30 cellular contexts compared by ENCODE assay signal in genomic region chr6:19789100-19789805, GRCh38. TPM values are rescaled to one million over a fixed set of nuclear protein-coding genes. Genes with fewer than 3 reads are reported as not detected.
A peak's percentile ranks its signal among the peaks of the same experiment; 100 is the strongest.
DNase-seq lines count a peak whose midpoint lies in the region; ATAC-seq, FAIRE-seq and TF ChIP-seq lines count a peak whose summit lies in the region.
"Had no signal": no experiment of that assay in that cellular context is flagged by ENCODE, and none has a peak within 500 bp of the region (broad histone marks: within the 10 kb centered on the region; RNA-seq: fewer than 3 reads in every experiment).

No MANE protein-coding gene starts in this region.

- no peaks in the 10 kb centered on the region for H3K79me1 ChIP-seq in neuronal stem cell (ENCODE audit: low read depth, low read length)

- H3K4me3 ChIP-seq in A549: no peak overlapping the region
- H3K4me3 ChIP-seq in PC-3 (ENCODE audit: low read length): no peak overlapping the region
- no peak overlapping the region for H3K4me3 ChIP-seq in neuronal stem cell (ENCODE audit: low read length in 2 of 2)
- H3K4me3 ChIP-seq: BLaER1 treated with 17β-estradiol and CSF1 and Interleukin-3, amounts not matched to agents 10 nM and 100 nM; HAP-1; prostate gland had no signal

- no peak for DNase-seq in A549 (ENCODE audit: low read depth in 1 of 2, low spot score in 1 of 2)
- DNase-seq in KBM-7: peak; percentile 18
- DNase-seq in WTC11 (ENCODE audit: low spot score): no peak
- no peak for DNase-seq in mesothelial cell of epicardium (ENCODE audit: low spot score in 2 of 2, unreplicated experiment in 2 of 2)
- no peak for DNase-seq in PC-3
- DNase-seq in AG08395 (ENCODE audit: low spot score): no peak
- DNase-seq in neuronal stem cell (ENCODE audit: low spot score): no peak
- DNase-seq in SIG-M5 treated with dmso at 0.1 percent for 504 hours (lab: John Stamatoyannopoulos, UW; ENCODE audit: unreplicated experiment): no peak
- DNase-seq: activated CD4-positive, alpha-beta T cell treated with anti-CD3 and anti-CD28 coated beads for 36 hours; activated CD8-positive, alpha-beta T cell treated with anti-CD3 and anti-CD28 coated beads, Interleukin-2, amount 10 ng/mL, durations not matched to agents 7 days and 5 days; anterior cingulate cortex; caudate nucleus; dermis blood vessel endothelial cell; hippocampal formation; left colon; mesenchymal stem cell; NCI-H1092 treated with DMSO at 0.1 percent for 48 hours; NCI-H187; NCI-H2171 treated with DMSO at 0.1 percent for 48 hours; NCI-H524 treated with DMSO at 0.1 percent for 48 hours; T-helper 2 cell had no signal

- H3K27ac Mint-ChIP-seq in WTC11 (no peak overlapping the region), mesothelial cell of epicardium (peak overlapping the region; percentile 53)
- H3K27ac Mint-ChIP-seq: activated CD4-positive, alpha-beta T cell treated with anti-CD3 and anti-CD28 coated beads for 36 hours; activated CD8-positive, alpha-beta T cell treated with anti-CD3 and anti-CD28 coated beads, Interleukin-2, amount 10 ng/mL, durations not matched to agents 7 days and 5 days; activated naive CD4-positive, alpha-beta T cell treated with anti-CD3 and anti-CD28 coated beads, Interleukin-2, amount 50 U/mL, for 72 hours; activated T-helper 2 cell treated with anti-CD3 and anti-CD28 coated beads, Interferon-gamma antibody, Interleukin-2, Interleukin-4, amounts not matched to agents 10 μg/mL and 5 μg/mL and 100 μg/mL, durations not matched to agents 14 hours and 24 hours and 36 hours; stimulated activated naive CD8-positive, alpha-beta T cell treated with anti-CD3 and anti-CD28 coated beads, Interleukin-15, Interleukin-2, amounts not matched to agents 100 ng/mL and 50 ng/mL, for 24 hours had no signal

- H3K79me2 ChIP-seq in PC-3 (ENCODE audit: low read length): no peaks in the 10 kb centered on the region

- FAIRE-seq in A549 (lab: Jason Lieb, UNC): no peak
- FAIRE-seq: G401.6, HTR-8/SVneo had no signal

- H3K27me3 ChIP-seq in PC-3 (ENCODE audit: low read length) (no peaks in the 10 kb centered on the region), neuronal stem cell (ENCODE audit: control insufficient read depth in 3 of 3, insufficient read depth in 3 of 3, low read depth in 1 of 3, low read length in 3 of 3) (no peaks in the 10 kb centered on the region)
- H3K27me3 ChIP-seq: BLaER1 treated with 17β-estradiol and CSF1 and Interleukin-3, amounts not matched to agents 10 nM and 100 nM had no signal

- no peak overlapping the region for H4K8ac ChIP-seq in neuronal stem cell (ENCODE audit: low read depth, low read length)

- H3K27ac ChIP-seq in A549 (no peak overlapping the region), PC-3 (ENCODE audit: low read length) (no peak overlapping the region), neuronal stem cell (replicated peaks; ENCODE audit: low read length) (no peak overlapping the region)
- H3K27ac ChIP-seq: BLaER1 treated with 17β-estradiol and CSF1 and Interleukin-3, amounts not matched to agents 10 nM and 100 nM; prostate gland had no signal

- peaks cover 11% of the 10 kb centered on the region; the same call in 1 of the 2 replicates for H3K4me1 Mint-ChIP-seq in WTC11
- H3K4me1 Mint-ChIP-seq in mesothelial cell of epicardium: peaks cover 19% of the 10 kb centered on the region
- H3K4me1 Mint-ChIP-seq: activated CD4-positive, alpha-beta T cell treated with anti-CD3 and anti-CD28 coated beads for 36 hours had no signal

- no peak overlapping the region for H3K14ac ChIP-seq in neuronal stem cell (ENCODE audit: low read length)

- H3F3A ChIP-seq in PC-3 (ENCODE audit: low read length, unreplicated experiment): no peaks in the 10 kb centered on the region

- no TSS peak for BruUV-seq in PC-3 (replicated peaks; lab: Mats Ljungman, UMichigan)

- H3K4me3 Mint-ChIP-seq in WTC11: no peak overlapping the region
- no peak overlapping the region for H3K4me3 Mint-ChIP-seq in mesothelial cell of epicardium
- H3K4me3 Mint-ChIP-seq: activated CD4-positive, alpha-beta T cell treated with anti-CD3 and anti-CD28 coated beads for 36 hours; activated CD8-positive, alpha-beta T cell treated with anti-CD3 and anti-CD28 coated beads, Interleukin-2, amount 10 ng/mL, durations not matched to agents 7 days and 5 days; stimulated activated naive CD8-positive, alpha-beta T cell treated with anti-CD3 and anti-CD28 coated beads, Interleukin-15, Interleukin-2, amounts not matched to agents 100 ng/mL and 50 ng/mL, for 24 hours had no signal

- H3K9me3 ChIP-seq in A549 (no peaks in the 10 kb centered on the region), PC-3 (ENCODE audit: low read length) (no peaks in the 10 kb centered on the region), neuronal stem cell (replicated peaks in 1 of 2; ENCODE audit: control insufficient read depth in 2 of 2, insufficient read depth in 1 of 2, low read depth in 1 of 2, low read length in 2 of 2) (no peaks in the 10 kb centered on the region)
- H3K9me3 ChIP-seq: BLaER1 treated with 17β-estradiol and CSF1 and Interleukin-3, amounts not matched to agents 10 nM and 100 nM; HAP-1; prostate gland had no signal

- H2BK15ac ChIP-seq in neuronal stem cell (ENCODE audit: low read length): no peak overlapping the region

- H4K20me1 ChIP-seq in PC-3 (ENCODE audit: low read length): no peaks in the 10 kb centered on the region
- H4K20me1 ChIP-seq: BLaER1 treated with 17β-estradiol and CSF1 and Interleukin-3, amounts not matched to agents 10 nM and 100 nM had no signal

- H3K4ac ChIP-seq in neuronal stem cell (ENCODE audit: low read length): no peak overlapping the region

- no peak for TF ChIP-seq POLR2A in A549 (IDR thresholded peaks at IDR 0.05; ENCODE audit: low read length)

- H3K36me3 Mint-ChIP-seq in WTC11: no peaks in the 10 kb centered on the region
- no peaks in the 10 kb centered on the region for H3K36me3 Mint-ChIP-seq in mesothelial cell of epicardium
- H3K36me3 Mint-ChIP-seq: activated naive CD4-positive, alpha-beta T cell treated with anti-CD3 and anti-CD28 coated beads, Interleukin-2, amount 50 U/mL, for 72 hours had no signal

- no peak overlapping the region for H2BK5ac ChIP-seq in neuronal stem cell (ENCODE audit: low read length)

- POLR2A ChIA-PET in A549 (lab: Yijun Ruan, JAX) (no interaction called here), WTC11 (lab: Charles Lee) (no interaction called here), PC-3 (lab: Charles Lee; ENCODE audit: unreplicated experiment) (no interaction called here)

- H3K4me2 ChIP-seq in A549: peak overlapping the region; percentile 46
- H3K4me2 ChIP-seq in PC-3 (ENCODE audit: low read length): no peak overlapping the region
- no peak overlapping the region for H3K4me2 ChIP-seq in neuronal stem cell (ENCODE audit: insufficient read depth, low read length, poor library complexity, severe bottlenecking)

- H4K91ac ChIP-seq in neuronal stem cell (ENCODE audit: low read depth, low read length, poor library complexity): no peak overlapping the region

- H2BK12ac ChIP-seq in neuronal stem cell (ENCODE audit: low read length): no peak overlapping the region

- WGBS in A549 (ENCODE audit: missing lambda C conversion rate): 62% methylated on average over 6 of the region's 6 CpGs
- WGBS in neuronal stem cell (ENCODE audit: extremely low coverage in 2 of 2, insufficient read length in 2 of 2, insufficient replicate concordance in 1 of 2), 2 donors: no CpG with 5 or more reads among the region's 6 CpGs

- in situ Hi-C loops in KBM-7 (cut with MboI; ENCODE audit: low pct_unique_long_range_greater_than_20kb, low sequenced_read_pairs): no loop called here

- intact Hi-C loops in PC-3 (cut with micrococcal nuclease): no loop called here

- H2AFZ ChIP-seq in PC-3 (ENCODE audit: low read length) (no peak overlapping the region), neuronal stem cell (ENCODE audit: low read length) (no peak overlapping the region)

- no peak for ATAC-seq in A549
- ATAC-seq in WTC11: peak; percentile 44; the same call in 1 of the 2 replicates
- ATAC-seq in PC-3: no peak
- ATAC-seq: activated CD4-positive, alpha-beta T cell treated with anti-CD3 and anti-CD28 coated beads for 36 hours; activated CD8-positive, alpha-beta T cell treated with anti-CD3 and anti-CD28 coated beads, Interleukin-2, amount 10 ng/mL, durations not matched to agents 7 days and 5 days; activated naive CD4-positive, alpha-beta T cell treated with anti-CD3 and anti-CD28 coated beads, Interleukin-2, amount 50 U/mL, for 72 hours; left colon had no signal

- CTCF ChIA-PET in A549 (lab: Yijun Ruan, JAX): interaction anchor here (0.6 kb wide), 1 partner anchor 267 kb away, joined by 3 read pairs; no protein-coding TSS in a partner anchor
- CTCF ChIA-PET in WTC11 (lab: Charles Lee): interaction anchor here (2.1 kb wide), 1 partner anchor 8 kb away, joined by 9 read pairs; no protein-coding TSS in a partner anchor
- CTCF ChIA-PET in PC-3 (lab: Charles Lee): no interaction called here

- no peak for TF ChIP-seq EP300 in A549 (IDR thresholded peaks at IDR 0.05)

- TF ChIP-seq CTCF in A549 (IDR thresholded peaks at IDR 0.05) (no peak), WTC11 (IDR thresholded peaks at IDR 0.05) (no peak), mesothelial cell of epicardium (IDR thresholded peaks at IDR 0.05; ENCODE audit: unreplicated experiment) (no peak), PC-3 (conservative IDR thresholded peaks at IDR 0.05; ENCODE audit: low read depth, low read length) (no peak)

- no peak overlapping the region for H3K18ac ChIP-seq in neuronal stem cell (ENCODE audit: low read length)

- H3K9me2 ChIP-seq in PC-3 (replicated peaks; ENCODE audit: low read length): no peaks in the 10 kb centered on the region

- no peak overlapping the region for H2BK120ac ChIP-seq in neuronal stem cell (ENCODE audit: low read depth, low read length)

- H3K27me3 Mint-ChIP-seq in WTC11 (ENCODE audit: low read depth): no peaks in the 10 kb centered on the region
- no peaks in the 10 kb centered on the region for H3K27me3 Mint-ChIP-seq in mesothelial cell of epicardium (ENCODE audit: low read depth)
- H3K27me3 Mint-ChIP-seq: stimulated activated naive CD8-positive, alpha-beta T cell treated with anti-CD3 and anti-CD28 coated beads, Interleukin-15, Interleukin-2, amounts not matched to agents 100 ng/mL and 50 ng/mL, for 24 hours had no signal

- no peak overlapping the region for H3K9ac ChIP-seq in PC-3 (ENCODE audit: low read length)
- no peak overlapping the region for H3K9ac ChIP-seq in neuronal stem cell (ENCODE audit: low read depth, low read length, poor library complexity)
- H3K9ac ChIP-seq: BLaER1 treated with 17β-estradiol and CSF1 and Interleukin-3, amounts not matched to agents 10 nM and 100 nM had no signal

- H3K4me1 ChIP-seq in A549: peaks cover 12% of the 10 kb centered on the region; the same call in 1 of the 3 replicates
- peaks cover 3% of the 10 kb centered on the region for H3K4me1 ChIP-seq in PC-3 (ENCODE audit: insufficient read depth, low read length)
- peaks cover 2 to 3% of the 10 kb centered on the region in 2 donors for H3K4me1 ChIP-seq in neuronal stem cell (ENCODE audit: control insufficient read depth in 2 of 2, insufficient read depth in 1 of 2, low read depth in 1 of 2, low read length in 2 of 2)
- H3K4me1 ChIP-seq: HAP-1, prostate gland had no signal

- H3K36me3 ChIP-seq in PC-3 (ENCODE audit: low read depth, low read length): no peaks in the 10 kb centered on the region
- H3K36me3 ChIP-seq in neuronal stem cell (replicated peaks in 1 of 2; ENCODE audit: control insufficient read depth in 2 of 2, insufficient read depth in 2 of 2, low read length in 2 of 2): no peaks in the 10 kb centered on the region
- H3K36me3 ChIP-seq: BLaER1 treated with 17β-estradiol and CSF1 and Interleukin-3, amounts not matched to agents 10 nM and 100 nM; HAP-1; prostate gland had no signal

- TF ChIP-seq RAD21 in A549 (conservative IDR thresholded peaks at IDR 0.05 in 1 of 2, IDR thresholded peaks at IDR 0.05 in 1 of 2): no peak

- H2AK5ac ChIP-seq in neuronal stem cell (ENCODE audit: low read depth, low read length): no peak overlapping the region

- H3K9me3 Mint-ChIP-seq in WTC11 (no peaks in the 10 kb centered on the region), mesothelial cell of epicardium (peaks cover 7% of the 10 kb centered on the region)
- H3K9me3 Mint-ChIP-seq: activated T-helper 2 cell treated with anti-CD3 and anti-CD28 coated beads, Interferon-gamma antibody, Interleukin-2, Interleukin-4, amounts not matched to agents 10 μg/mL and 5 μg/mL and 100 μg/mL, durations not matched to agents 14 hours and 24 hours and 36 hours had no signal

- no peak overlapping the region for H3K23ac ChIP-seq in neuronal stem cell (ENCODE audit: low read depth, low read length, poor library complexity)

RNA-seq across cellular contexts. Expression of gene ID4, which starts 47.9 kb away (rescaled TPM):
- polyA plus RNA-seq in A549 (2011; rRNA removed) (1.6 and 2.6 TPM in 2 replicates), A549 (2017; fragmentation: RNase III; extraction: RNeasy Plus Mini Kit Qiagen cat#74134 plus additional on column Dnase treatment) (1.4 to 6.1 TPM (median 4.7 TPM) in 3 replicates)
- polyA plus RNA-seq in A549 (2012; cell fraction: cytosol; rRNA removed): 7.4 and 11.8 TPM in 2 replicates
- 6.9 and 10.4 TPM in 2 replicates for polyA plus RNA-seq in A549 (2012; cell fraction: nucleus; rRNA removed)
- 0.58 TPM in 2 replicates for polyA minus RNA-seq in A549 (2011; rRNA and poly(A)+ RNA removed)
- total RNA-seq in WTC11 (2021) (4.5 to 9.3 TPM (median 8.8 TPM) in 3 replicates), mesothelial cell of epicardium (114 to 123 TPM (median 115 TPM) in 3 replicates), PC-3 (2014; rRNA removed) (1.2 and 1.4 TPM in 2 replicates)
- polyA plus RNA-seq in neuronal stem cell (2013, experiment 1 of 2): 29.8 TPM
- polyA plus RNA-seq in neuronal stem cell (2013, experiment 2 of 2): 29.5 TPM
- total RNA-seq: activated CD4-positive, alpha-beta T cell treated with anti-CD3 and anti-CD28 coated beads for 36 hours; activated CD8-positive, alpha-beta T cell treated with anti-CD3 and anti-CD28 coated beads, Interleukin-2, amount 10 ng/mL, durations not matched to agents 7 days and 5 days; activated naive CD4-positive, alpha-beta T cell treated with anti-CD3 and anti-CD28 coated beads, Interleukin-2, amount 50 U/mL, for 72 hours; activated T-helper 2 cell treated with anti-CD3 and anti-CD28 coated beads, Interferon-gamma antibody, Interleukin-2, Interleukin-4, amounts not matched to agents 10 μg/mL and 5 μg/mL and 100 μg/mL, durations not matched to agents 14 hours and 24 hours and 36 hours; LHCN-M2 had no signal

Comparison
In these comparisons a context has a peak if more than half of its experiments do, and no peak if none do; other contexts are left out.
1. RNA of gene ID4, which starts 47.9 kb away (total RNA-seq): 114 to 123 TPM in mesothelial cell of epicardium; 4.5 to 9.3 TPM in WTC11 and 1.2 to 1.4 TPM in PC-3; every median in the first group is over 10 times any median in the second.